In genomic region chr19:38900220-38900629, GRCh38 we compare ENCODE assay signal across 9 cellular contexts. TPM values are rescaled to one million over a fixed set of nuclear protein-coding genes. Genes with fewer than 3 reads are reported as not detected.
DNase-seq lines count a peak whose midpoint lies in the region; ATAC-seq and TF ChIP-seq lines count a peak whose summit lies in the region.
"Had no signal": no experiment of that assay in that cellular context is flagged by ENCODE, and none has a peak within 500 bp of the region (broad histone marks: within the 10 kb centered on the region; RNA-seq: fewer than 3 reads in every experiment).

No MANE protein-coding gene starts in this region.

- intact Hi-C loops in Caco-2 (cut with micrococcal nuclease; ENCODE audit: unreplicated experiment) = no loop called here

- H3K4me3 Mint-ChIP-seq in Caco-2 (ENCODE audit: unreplicated experiment) = peak overlapping the region; percentile 75
- peak overlapping the region; percentile 97 for H3K4me3 Mint-ChIP-seq in osteocyte (ENCODE audit: unreplicated experiment)

- H3K27me3 Mint-ChIP-seq in Caco-2 (ENCODE audit: insufficient read depth, unreplicated experiment) = no peaks in the 10 kb centered on the region
- no peaks in the 10 kb centered on the region for H3K27me3 Mint-ChIP-seq in osteocyte (ENCODE audit: unreplicated experiment)

- no peaks in the 10 kb centered on the region for H4K20me1 ChIP-seq in OCI-LY1 (ENCODE audit: insufficient read depth, low read length)

- CTCF ChIA-PET in Caco-2 (lab: Charles Lee) = interaction anchor here (0.9 to 1.9 kb wide), 6 partner anchors 12 to 497 kb away, joined by 3 to 24 read pairs (median 5); partner anchors contain the start of genes FAM98C, MRPS12 and SARS2

- H3K9me2 ChIP-seq in OCI-LY1 (ENCODE audit: low read depth, low read length) = no peaks in the 10 kb centered on the region

- H3K36me3 ChIP-seq in Caco-2 (ENCODE audit: control insufficient read depth, insufficient read depth, low read length) (no peaks in the 10 kb centered on the region), OCI-LY1 (ENCODE audit: insufficient read depth, low read length) (peaks cover 18% of the 10 kb centered on the region), endocrine pancreas (ENCODE audit: control insufficient read depth, insufficient read depth, low read length) (no peaks in the 10 kb centered on the region)

- H3K36me3 Mint-ChIP-seq in Caco-2 (ENCODE audit: insufficient read depth, unreplicated experiment) (peaks cover 43% of the 10 kb centered on the region), osteocyte (ENCODE audit: unreplicated experiment) (no peaks in the 10 kb centered on the region)

- H3K4me1 ChIP-seq in Caco-2 = peaks cover 24% of the 10 kb centered on the region
- H3K4me1 ChIP-seq in OCI-LY1 (ENCODE audit: insufficient read depth, low read length, severe bottlenecking) = peaks cover 24% of the 10 kb centered on the region
- H3K4me1 ChIP-seq in endocrine pancreas (ENCODE audit: control insufficient read depth, insufficient read depth, low read length) = peaks cover 7% of the 10 kb centered on the region

- H3K9me3 Mint-ChIP-seq in Caco-2 (ENCODE audit: unreplicated experiment) (no peaks in the 10 kb centered on the region), osteocyte (ENCODE audit: unreplicated experiment) (no peaks in the 10 kb centered on the region)

- H3K4me3 ChIP-seq in Caco-2 (ENCODE audit: low read depth, low read length) = peak overlapping the region; percentile 82
- peak overlapping the region; percentile 67 for H3K4me3 ChIP-seq in OCI-LY1 (ENCODE audit: low read depth, low read length, poor library complexity, severe bottlenecking)
- peak overlapping the region; percentile 95 for H3K4me3 ChIP-seq in endocrine pancreas (ENCODE audit: control insufficient read depth, insufficient read depth, low read length)

- H3K27ac ChIP-seq in OCI-LY1 (ENCODE audit: low read depth, low read length, poor library complexity, severe bottlenecking) = peak overlapping the region; percentile 8

- H3K27me3 ChIP-seq in Caco-2 (replicated peaks; ENCODE audit: control insufficient read depth, insufficient read depth, low read length) = no peaks in the 10 kb centered on the region
- H3K27me3 ChIP-seq in OCI-LY1 (ENCODE audit: insufficient read depth, low read length) = no peaks in the 10 kb centered on the region
- H3K27me3 ChIP-seq in endocrine pancreas (ENCODE audit: control insufficient read depth, insufficient read depth, low read length) = no peaks in the 10 kb centered on the region

- H3K9me3 ChIP-seq in Caco-2 (no peaks in the 10 kb centered on the region), OCI-LY1 (ENCODE audit: low read length) (no peaks in the 10 kb centered on the region), endocrine pancreas (ENCODE audit: control insufficient read depth, low read length) (no peaks in the 10 kb centered on the region)

- H3K27ac Mint-ChIP-seq in Caco-2 (ENCODE audit: unreplicated experiment) = peak overlapping the region; percentile 69
- H3K27ac Mint-ChIP-seq in osteocyte (ENCODE audit: unreplicated experiment) = peak overlapping the region; percentile 92

- TF ChIP-seq CTCF in Caco-2 (IDR thresholded peaks at IDR 0.05; ENCODE audit: insufficient read depth in 1 of 2, low read depth in 1 of 2, low read length in 1 of 2, severe bottlenecking in 1 of 2, unreplicated experiment in 1 of 2) (no peak), OCI-LY1 (IDR thresholded peaks at IDR 0.05; ENCODE audit: low read length) (no peak), osteocyte (IDR thresholded peaks at IDR 0.05) (no peak)

- H3F3A ChIP-seq in OCI-LY1 (ENCODE audit: insufficient read depth, low read length) = no peaks in the 10 kb centered on the region

- POLR2A ChIA-PET in Caco-2 (lab: Charles Lee) = interaction anchor here (0.6 to 1.9 kb wide), 16 partner anchors 9 to 536 kb away, joined by 3 to 27 read pairs (median 4); partner anchors contain the start of genes ACTN4, ECH1, EIF3K and GGN

- H2AFZ ChIP-seq in OCI-LY1 (ENCODE audit: low read length) = no peak overlapping the region

- H3K4me1 Mint-ChIP-seq in Caco-2 (ENCODE audit: low read depth, unreplicated experiment) (peaks cover 24% of the 10 kb centered on the region), osteocyte (ENCODE audit: unreplicated experiment) (peaks cover 28% of the 10 kb centered on the region)

- peaks cover 16% of the 10 kb centered on the region for H3K79me2 ChIP-seq in OCI-LY1 (ENCODE audit: insufficient read depth, low read length)

- ATAC-seq in HG02840 (IDR thresholded peaks at IDR 0.05; ENCODE audit: low FRiP score, unreplicated experiment) = no peak
- no peak for ATAC-seq in GM19035 (IDR thresholded peaks at IDR 0.05; ENCODE audit: unreplicated experiment)

- H3K4me2 ChIP-seq in OCI-LY1 (ENCODE audit: low read length) = peak overlapping the region; percentile 82

- no TSS peak for BruUV-seq in Caco-2 (replicated peaks; lab: Mats Ljungman, UMichigan)

- H3K9ac ChIP-seq in OCI-LY1 (ENCODE audit: low read length) = peak overlapping the region; percentile 75
- H3K9ac ChIP-seq in endocrine pancreas (ENCODE audit: control insufficient read depth, insufficient read depth, low read length) = peak overlapping the region; percentile 38

- no peak for DNase-seq in Caco-2
- DNase-seq in osteocyte (ENCODE audit: extremely low spot score, unreplicated experiment) = no peak
- DNase-seq in NCI-H187 treated with DMSO at 0.1 percent for 48 hours (lab: John Stamatoyannopoulos, UW) = no peak
- DNase-seq in NCI-H2227 (lab: John Stamatoyannopoulos, UW; ENCODE audit: unreplicated experiment) = no peak

RNA-seq across cellular contexts. Expression of gene NFKBIB, which starts 0.5 kb away (rescaled TPM):
- 43.9 and 52.6 TPM in 2 replicates for total RNA-seq in Caco-2 (2022)
- 18.0 and 18.7 TPM in 2 replicates for total RNA-seq in osteocyte

RNA-seq across cellular contexts. Expression of gene SIRT2, which starts 0.8 kb away (rescaled TPM):
- 33.3 and 34.4 TPM in 2 replicates for total RNA-seq in Caco-2 (2022)
- total RNA-seq in osteocyte = 70.2 and 72.4 TPM in 2 replicates

RNA-seq across cellular contexts. Expression of gene CCER2, which starts 11.8 kb away (rescaled TPM):
- 0.68 TPM in 1 of 2 replicates, not detected in the other for total RNA-seq in Caco-2 (2022)
- total RNA-seq in osteocyte = 0.43 TPM in 1 of 2 replicates, not detected in the other
- total RNA-seq: M059J had no signal

RNA-seq across cellular contexts. Expression of gene RINL, which starts 22.1 kb away (rescaled TPM):
- total RNA-seq in Caco-2 (2022) (1.5 and 1.9 TPM in 2 replicates), osteocyte (0.55 TPM in 1 of 2 replicates, not detected in the other)

RNA-seq across cellular contexts. Expression of gene SARS2, which starts 30.3 kb away (rescaled TPM):
- total RNA-seq in Caco-2 (2022) (66.6 and 85.1 TPM in 2 replicates), osteocyte (25.0 and 26.7 TPM in 2 replicates)
